Comparison of ENCODE assay signal across 13 cellular contexts in the genomic region with DNA sequence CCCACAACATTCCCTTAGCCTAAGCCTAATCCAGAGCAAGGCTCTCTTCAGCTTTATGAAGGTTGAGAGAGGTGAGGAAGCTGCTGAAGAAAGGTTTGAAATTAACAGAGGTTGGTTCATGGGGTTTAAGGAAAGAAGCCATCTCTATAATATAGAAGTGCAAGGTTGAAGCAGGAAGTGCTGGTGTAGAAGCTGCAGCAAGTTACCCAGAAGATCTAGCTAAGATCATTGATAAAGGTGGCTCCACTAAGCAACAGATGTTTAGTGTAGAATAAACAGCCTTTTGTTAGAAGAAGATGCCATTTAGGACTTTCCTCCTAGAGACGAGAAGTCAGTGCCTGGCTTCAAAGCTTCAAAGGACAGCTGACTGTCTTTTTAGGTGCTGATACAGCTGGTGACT.
"Had no signal": no experiment of that assay in that cellular context is flagged by ENCODE, and none has a peak within 500 bp of the region (broad histone marks: within the 10 kb centered on the region; RNA-seq: fewer than 3 reads in every experiment).

No MANE protein-coding gene starts in this region.

- H3K4me3 ChIP-seq: cardiac muscle cell, heart left ventricle, testis had no signal

- H3K27me3 ChIP-seq: cardiac muscle cell, foreskin keratinocyte, heart left ventricle, testis had no signal

- H3K9me3 Mint-ChIP-seq: neural crest cell had no signal

- DNase-seq: activated CD4-positive, alpha-beta T cell treated with anti-CD3 and anti-CD28 coated beads for 4 hours; activated naive CD4-positive, alpha-beta T cell; activated T-cell treated with anti-CD3 and anti-CD28 coated beads, Interleukin-2, amount 50 U/mL, for 48 hours; foreskin keratinocyte; heart left ventricle; stimulated activated CD4-positive, alpha-beta T cell treated with anti-CD3 and anti-CD28 coated beads, Interleukin-2, amount 100 ng/mL, for 48 hours; stimulated activated CD8-positive, alpha-beta memory T cell treated with anti-CD3 and anti-CD28 coated beads, Interleukin-4, amount 100 ng/mL, for 48 hours; stimulated activated naive CD8-positive, alpha-beta T cell treated with anti-CD3 and anti-CD28 coated beads, Interleukin-15, Interleukin-2, amounts not matched to agents 100 U/mL and 50 U/mL, for 24 hours; T1000; testis had no signal

- H3K9me3 ChIP-seq: heart left ventricle, testis had no signal

- H3K27ac ChIP-seq: cardiac muscle cell, foreskin keratinocyte, heart left ventricle, testis had no signal

- H3K4me3 Mint-ChIP-seq: neural crest cell had no signal

- H3K4me1 ChIP-seq: foreskin keratinocyte, heart left ventricle, testis had no signal

- ATAC-seq: foreskin keratinocyte; heart left ventricle; left lobe of liver; stimulated activated naive CD8-positive, alpha-beta T cell treated with anti-CD3 and anti-CD28 coated beads, Interleukin-15, Interleukin-2, amounts not matched to agents 100 U/mL and 50 U/mL, for 24 hours had no signal
